ENCODE assay signal across 8 cellular contexts in the genomic region with DNA sequence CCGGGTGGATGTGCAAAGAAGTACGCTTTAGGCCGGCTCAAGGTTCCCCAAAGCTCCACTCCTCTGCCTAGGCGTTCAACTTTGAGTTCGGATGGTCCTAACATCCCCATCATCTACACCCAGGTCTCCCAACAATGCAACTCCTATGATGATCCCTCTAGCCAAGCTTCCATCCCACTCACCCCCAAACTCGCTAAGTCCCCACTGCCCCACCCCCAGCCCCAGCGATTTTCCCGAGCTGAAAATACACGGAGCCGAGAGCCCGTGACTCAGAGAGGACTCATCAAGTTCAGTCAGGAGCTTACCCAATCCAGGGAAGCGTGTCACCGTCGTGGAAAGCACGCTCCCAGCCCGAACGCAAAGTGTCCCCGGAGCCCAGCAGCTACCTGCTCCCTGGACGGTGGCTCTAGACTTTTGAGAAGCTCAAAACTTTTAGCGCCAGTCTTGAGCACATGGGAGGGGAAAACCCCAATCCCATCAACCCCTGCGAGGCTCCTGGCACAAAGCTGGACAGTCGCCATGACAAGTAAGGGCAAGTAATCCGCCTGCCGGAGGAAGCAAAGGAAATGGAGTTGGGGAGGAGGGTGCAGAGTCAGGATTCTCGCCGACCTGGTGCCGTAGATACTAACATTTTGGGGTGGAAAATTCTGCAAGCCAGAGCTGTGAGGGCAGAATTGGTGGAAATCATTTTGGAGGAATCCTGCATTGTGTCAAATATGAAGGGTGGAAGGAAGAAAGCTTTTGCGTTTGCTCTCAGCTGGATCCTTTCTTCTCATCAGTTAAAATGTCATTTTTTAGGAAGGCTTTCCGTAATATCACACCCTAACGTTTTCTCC. TPM values are rescaled to one million over a fixed set of nuclear protein-coding genes. Genes with fewer than 3 reads are reported as not detected.
DNase-seq lines count a peak whose midpoint lies in the region; ATAC-seq and TF ChIP-seq lines count a peak whose summit lies in the region.

A gene (minus strand): TSS at position 419 of the 836 bp plus-strand sequence. CDS start 10,896 bp downstream, outside the sequence.

- H3K4me3 Mint-ChIP-seq in CD14-positive monocyte, result peak within 1 kb of the TSS; percentile 96 to 100
- H3K4me3 Mint-ChIP-seq in progenitor cell of endocrine pancreas (ENCODE audit: low read depth), result peak within 1 kb of the TSS; percentile 98

- peaks cover 0 to 2% (median 0%) of the 10 kb centered on the region in 7 donors for H3K9me3 Mint-ChIP-seq in CD14-positive monocyte
- no peaks in the 10 kb centered on the region for H3K9me3 Mint-ChIP-seq in progenitor cell of endocrine pancreas (ENCODE audit: low read depth)

- no peak for TF ChIP-seq CTCF in CD14-positive monocyte (IDR thresholded peaks at IDR 0.05)
- TF ChIP-seq CTCF in left ventricle myocardium inferior (IDR thresholded peaks at IDR 0.05; ENCODE audit: borderline replicate concordance), result no peak
- no peak for TF ChIP-seq CTCF in progenitor cell of endocrine pancreas (IDR thresholded peaks at IDR 0.05; ENCODE audit: unreplicated experiment)
- TF ChIP-seq CTCF in upper lobe of left lung (IDR thresholded peaks at IDR 0.05), result no peak

- intact Hi-C loops in CD14-positive monocyte (cut with micrococcal nuclease) (loop anchor here (2.0 to 10.0 kb wide), 8 partner anchors 60 to 382 kb away; a partner anchor contains a TSS), left ventricle myocardium inferior (cut with micrococcal nuclease) (loop anchor here (5.0 kb wide), 1 partner anchor 55 kb away; a partner anchor contains a TSS)

- peak within 1 kb of the TSS; percentile 95 for H3K4me3 ChIP-seq in left ventricle myocardium inferior
- H3K4me3 ChIP-seq in upper lobe of left lung, result peak within 1 kb of the TSS; percentile 63 to 88 (median 76)

- TF ChIP-seq POLR2A in upper lobe of left lung (IDR thresholded peaks at IDR 0.05), result peak in 3 of 4 donors; percentile 70 to 86 (median 76)

- H3K27me3 Mint-ChIP-seq in CD14-positive monocyte (ENCODE audit: low read depth in 3 of 3) (no peaks in the 10 kb centered on the region), progenitor cell of endocrine pancreas (no peaks in the 10 kb centered on the region)

- H3K4me1 ChIP-seq in left ventricle myocardium inferior, result peaks cover 53% of the 10 kb centered on the region
- peaks cover 16 to 30% (median 22%) of the 10 kb centered on the region in 4 donors for H3K4me1 ChIP-seq in upper lobe of left lung

- H3K9me3 ChIP-seq in left ventricle myocardium inferior (replicated peaks) (no peaks in the 10 kb centered on the region), upper lobe of left lung (no peaks in the 10 kb centered on the region)

- H3K27ac Mint-ChIP-seq in CD14-positive monocyte (peak within 1 kb of the TSS; percentile 99 to 100 (median 100)), progenitor cell of endocrine pancreas (peak within 1 kb of the TSS; percentile 100)

- H3K27me3 ChIP-seq in left ventricle myocardium inferior (ENCODE audit: low read depth), result no peaks in the 10 kb centered on the region
- H3K27me3 ChIP-seq in upper lobe of left lung, result no peaks in the 10 kb centered on the region

- H3K27ac ChIP-seq in angular gyrus (ENCODE audit: low read depth, low read length), result peak within 1 kb of the TSS; percentile 100
- H3K27ac ChIP-seq in left ventricle myocardium inferior (replicated peaks), result peak within 1 kb of the TSS; percentile 99
- peak within 1 kb of the TSS; percentile 88 to 96 (median 94) for H3K27ac ChIP-seq in upper lobe of left lung

- H3K4me1 Mint-ChIP-seq in CD14-positive monocyte (peaks cover 32% of the 10 kb centered on the region), progenitor cell of endocrine pancreas (ENCODE audit: low read depth) (peaks cover 25% of the 10 kb centered on the region)

- WGBS in upper lobe of left lung, 2 donors, result 0% methylated on average over 25 to 30 of the region's 30 CpGs

- DNase-seq in CD14-positive monocyte (ENCODE audit: low spot score), result peak; percentile 94
- peak; percentile 89 for DNase-seq in H4 (ENCODE audit: low spot score)
- DNase-seq in NCI-H187 treated with DMSO at 0.1 percent for 48 hours (lab: John Stamatoyannopoulos, UW), result peak; percentile 36
- DNase-seq in T-helper 2 cell, result peak; percentile 61 to 97 (median 83)
- DNase-seq in left ventricle myocardium inferior, result peak; percentile 84
- peak; percentile 66 for DNase-seq in progenitor cell of endocrine pancreas (ENCODE audit: low spot score, unreplicated experiment)
- DNase-seq in upper lobe of left lung, result peak; percentile 66 to 95

- peak; percentile 87 to 89 for ATAC-seq in upper lobe of left lung (ENCODE audit: low FRiP score in 2 of 2)

- H3K36me3 Mint-ChIP-seq in CD14-positive monocyte (peaks cover 13 to 25% of the 10 kb centered on the region in 2 donors), progenitor cell of endocrine pancreas (ENCODE audit: insufficient read depth) (peaks cover 7% of the 10 kb centered on the region)

- TF ChIP-seq EP300 in upper lobe of left lung (IDR thresholded peaks at IDR 0.05), result peak in 1 of 4 donors; percentile 2

- peaks cover 6% of the 10 kb centered on the region for H3K36me3 ChIP-seq in left ventricle myocardium inferior
- H3K36me3 ChIP-seq in upper lobe of left lung, result peaks cover 0 to 10% (median 0%) of the 10 kb centered on the region in 4 donors

RNA-seq across cellular contexts. Expression of the gene that starts here (rescaled TPM):
- 10 to 100 TPM; 16.2 to 25.8 TPM for polyA plus RNA-seq in CD14-positive monocyte
- 35.9 and 43.7 TPM in 2 replicates for total RNA-seq in H4 (2014; rRNA removed; shearing (Covaris generic))
- total RNA-seq in left ventricle myocardium inferior (11.7 TPM), progenitor cell of endocrine pancreas (106 and 121 TPM in 2 replicates), upper lobe of left lung (10 to 100 TPM; 16.8 to 55.5 (median 21.9) TPM)

Comparison
In these comparisons a context has a peak if more than half of its experiments do, and no peak if none do; other contexts are left out.
1. Peak in every context shown above with its lines: DNase-seq, ATAC-seq, H3K4me3 ChIP-seq and H3K27ac ChIP-seq.
2. DNase-seq: peak in every context shown above with its lines; median percentile 94 in CD14-positive monocyte; 89 in H4; 84 in left ventricle myocardium inferior; 83 in T-helper 2 cell; 80 in upper lobe of left lung; 66 in progenitor cell of endocrine pancreas; 36 in NCI-H187 treated with DMSO at 0.1 percent for 48 hours.